ENCODE assay signal across 11 cellular contexts in genomic region chr10:7406712-7407333, GRCh38. TPM values are rescaled to one million over a fixed set of nuclear protein-coding genes. Genes with fewer than 3 reads are reported as not detected.
A peak's percentile ranks its signal among the peaks of the same experiment; 100 is the strongest.
DNase-seq lines count a peak whose midpoint lies in the region; ATAC-seq and TF ChIP-seq lines count a peak whose summit lies in the region.
"Had no signal": no experiment of that assay in that cellular context is flagged by ENCODE, and none has a peak within 500 bp of the region (broad histone marks: within the 10 kb centered on the region; RNA-seq: fewer than 3 reads in every experiment).

No MANE protein-coding gene starts in this region.

- no peak for TF ChIP-seq CTCF in glutamatergic neuron (IDR thresholded peaks at IDR 0.05; ENCODE audit: partially characterized antibody, unreplicated experiment)

- H3K9me3 ChIP-seq in CD4-positive, alpha-beta memory T cell (ENCODE audit: control insufficient read depth in 1 of 2, low read length in 2 of 2) = no peaks in the 10 kb centered on the region
- H3K9me3 ChIP-seq in T-helper 17 cell (ENCODE audit: control insufficient read depth, low read length, poor library complexity, severe bottlenecking) (no peaks in the 10 kb centered on the region), trophoblast cell (ENCODE audit: insufficient read depth, low read depth, low read length) (no peaks in the 10 kb centered on the region)
- H3K9me3 ChIP-seq: SK-N-SH had no signal

- CTCF ChIA-PET in CD4-positive, alpha-beta memory T cell (lab: Charles Lee; ENCODE audit: partially characterized antibody) = interaction anchor here (1.0 to 2.1 kb wide), 2 partner anchors 17 to 487 kb away, joined by 3 to 7 read pairs; no protein-coding TSS in a partner anchor

- H3K9me3 Mint-ChIP-seq in CD4-positive, alpha-beta memory T cell = peaks cover 0 to 3% (median 0%) of the 10 kb centered on the region in 8 donors
- H3K9me3 Mint-ChIP-seq in glutamatergic neuron (ENCODE audit: unreplicated experiment) = peaks cover 17% of the 10 kb centered on the region

- H2BK120ac ChIP-seq in trophoblast cell (ENCODE audit: insufficient read depth, low read length, poor library complexity) = no peak overlapping the region

- POLR2A ChIA-PET in CD4-positive, alpha-beta memory T cell (lab: Charles Lee; ENCODE audit: partially characterized antibody) = interaction anchor here (1.0 kb wide), 1 partner anchor 77 kb away, joined by 3 read pairs; no protein-coding TSS in a partner anchor

- H4K91ac ChIP-seq in trophoblast cell (ENCODE audit: low read depth, low read length) = peak overlapping the region; percentile 63

- WGBS in trophoblast cell (ENCODE audit: extremely low coverage, insufficient coverage, insufficient read length) = no CpG with 5 or more reads among the region's 14 CpGs

- ATAC-seq in T-helper 17 cell (no peak), GM19023 (IDR thresholded peaks at IDR 0.05; ENCODE audit: unreplicated experiment) (no peak)

- peaks cover 18 to 65% (median 47%) of the 10 kb centered on the region in 4 donors for H3K4me1 Mint-ChIP-seq in CD4-positive, alpha-beta memory T cell
- H3K4me1 Mint-ChIP-seq in T-helper 17 cell (peaks cover 23% of the 10 kb centered on the region), glutamatergic neuron (ENCODE audit: low read depth, unreplicated experiment) (peaks cover 9% of the 10 kb centered on the region)

- no peak overlapping the region for H2BK12ac ChIP-seq in trophoblast cell (ENCODE audit: low read length)

- H3K27ac Mint-ChIP-seq in CD4-positive, alpha-beta memory T cell = peak overlapping the region in 1 of 7 donors; percentile 70
- H3K27ac Mint-ChIP-seq in T-helper 17 cell = no peak overlapping the region
- no peak overlapping the region for H3K27ac Mint-ChIP-seq in glutamatergic neuron (ENCODE audit: unreplicated experiment)

- H3K79me1 ChIP-seq in trophoblast cell (ENCODE audit: low read length) = peaks cover 12% of the 10 kb centered on the region

- no peak overlapping the region for H2AK5ac ChIP-seq in trophoblast cell (ENCODE audit: low read length)

- peak overlapping the region; percentile 72 for H4K8ac ChIP-seq in trophoblast cell (ENCODE audit: low read depth, low read length)

- peak overlapping the region; percentile 87 for H3K4me2 ChIP-seq in trophoblast cell (ENCODE audit: low read length)
- H3K4me2 ChIP-seq: SK-N-SH had no signal

- H3K79me2 ChIP-seq in trophoblast cell (ENCODE audit: control insufficient read depth, insufficient read depth, low read length, poor library complexity) = peaks cover 8% of the 10 kb centered on the region

- H3K4me3 ChIP-seq in CD4-positive, alpha-beta memory T cell (ENCODE audit: low read length in 2 of 2) = no peak overlapping the region
- no peak overlapping the region for H3K4me3 ChIP-seq in trophoblast cell (ENCODE audit: low read depth, low read length)

- H3K27me3 Mint-ChIP-seq in CD4-positive, alpha-beta memory T cell = no peaks in the 10 kb centered on the region
- H3K27me3 Mint-ChIP-seq in T-helper 17 cell = no peaks in the 10 kb centered on the region
- peaks cover 21% of the 10 kb centered on the region for H3K27me3 Mint-ChIP-seq in glutamatergic neuron (ENCODE audit: unreplicated experiment)

- intact Hi-C loops in CD4-positive, alpha-beta memory T cell (cut with micrococcal nuclease) = loop anchor here (5.0 kb wide), 1 partner anchor 215 kb away; no protein-coding TSS in a partner anchor

- H3K23ac ChIP-seq in trophoblast cell (ENCODE audit: low read length) = no peak overlapping the region

- H3K4ac ChIP-seq in trophoblast cell (ENCODE audit: low read depth, low read length) = peak overlapping the region; percentile 65

- H4K12ac ChIP-seq in trophoblast cell (ENCODE audit: low read depth, low read length) = no peak overlapping the region

- H3K14ac ChIP-seq in trophoblast cell (ENCODE audit: low read length) = peak overlapping the region; percentile 54

- no peaks in the 10 kb centered on the region for H3K36me3 ChIP-seq in CD4-positive, alpha-beta memory T cell (ENCODE audit: insufficient read depth, low read length)
- no peaks in the 10 kb centered on the region for H3K36me3 ChIP-seq in trophoblast cell (ENCODE audit: control insufficient read depth in 1 of 2, insufficient read depth in 2 of 2, low read length in 2 of 2)

- H2AFZ ChIP-seq in trophoblast cell (ENCODE audit: insufficient read depth, low read length, poor library complexity) = peak overlapping the region; percentile 41

- peaks cover 7 to 33% of the 10 kb centered on the region in 2 donors for H3K36me3 Mint-ChIP-seq in CD4-positive, alpha-beta memory T cell
- H3K36me3 Mint-ChIP-seq in T-helper 17 cell (ENCODE audit: low read depth) (no peaks in the 10 kb centered on the region), glutamatergic neuron (ENCODE audit: unreplicated experiment) (no peaks in the 10 kb centered on the region)

- no peaks in the 10 kb centered on the region for H3K27me3 ChIP-seq in CD4-positive, alpha-beta memory T cell (ENCODE audit: insufficient read depth, low read length)
- H3K27me3 ChIP-seq in trophoblast cell (ENCODE audit: insufficient read depth, low read length) = peaks cover 3% of the 10 kb centered on the region

- peak overlapping the region; percentile 24 for H3K9ac ChIP-seq in trophoblast cell (ENCODE audit: low read length)
- H3K9ac ChIP-seq: SK-N-SH had no signal

- H3K4me1 ChIP-seq in CD4-positive, alpha-beta memory T cell (ENCODE audit: insufficient read depth, low read length) = peaks cover 32% of the 10 kb centered on the region
- H3K4me1 ChIP-seq in trophoblast cell (ENCODE audit: control insufficient read depth in 1 of 2, insufficient read depth in 2 of 2, low read length in 2 of 2) = peaks cover 16 to 24% of the 10 kb centered on the region in 2 experiments

- no peak overlapping the region for H2BK5ac ChIP-seq in trophoblast cell (ENCODE audit: low read depth, low read length, poor library complexity)

- H3K4me3 Mint-ChIP-seq in CD4-positive, alpha-beta memory T cell = peak overlapping the region; percentile 54 to 95 (median 88)
- H3K4me3 Mint-ChIP-seq in T-helper 17 cell (peak overlapping the region; percentile 98), glutamatergic neuron (ENCODE audit: unreplicated experiment) (peak overlapping the region; percentile 88)

- peak overlapping the region; percentile 0 for H3K18ac ChIP-seq in trophoblast cell (ENCODE audit: low read length)

- no peak overlapping the region for H3K27ac ChIP-seq in CD4-positive, alpha-beta memory T cell (ENCODE audit: low read depth, low read length)
- no peak overlapping the region for H3K27ac ChIP-seq in trophoblast cell (ENCODE audit: low read depth, low read length)

- DNase-seq in CD4-positive, alpha-beta memory T cell = no peak
- DNase-seq in T-helper 17 cell (no peak), glutamatergic neuron (no peak), trophoblast cell (no peak), NCI-H774 (lab: John Stamatoyannopoulos, UW) (no peak), midbrain (lab: John Stamatoyannopoulos, UW) (no peak), NCI-H510A treated with DMSO at 0.1 percent for 48 hours (lab: John Stamatoyannopoulos, UW) (no peak)
- DNase-seq: DMS79 treated with DMSO at 0.1 percent for 48 hours, IMR-90, SK-N-SH had no signal

RNA-seq across cellular contexts. Expression of gene SFMBT2, which starts 4.0 kb away (rescaled TPM):
- total RNA-seq in CD4-positive, alpha-beta memory T cell = 10 to 100 TPM; 20.0 to 22.3 TPM
- 1 to 10 TPM; 1.7 to 3.3 TPM for polyA plus RNA-seq in CD4-positive, alpha-beta memory T cell
- total RNA-seq in T-helper 17 cell (10 to 100 TPM; 18.2 to 19.4 TPM), glutamatergic neuron (ENCODE audit: unreplicated experiment) (9.1 TPM)
- polyA plus RNA-seq in trophoblast cell (2013) = 1.3 and 1.6 TPM in 2 replicates
